29 cellular contexts compared by ENCODE assay signal in genomic region chr9:112620353-112620752, GRCh38.
"Had no signal": no experiment of that assay in that cellular context is flagged by ENCODE, and none has a peak within 500 bp of the region (broad histone marks: within the 10 kb centered on the region; RNA-seq: fewer than 3 reads in every experiment).

No MANE protein-coding gene starts in this region.

- H3K4me1 Mint-ChIP-seq: activated CD4-positive, alpha-beta T cell treated with anti-CD3 and anti-CD28 coated beads for 36 hours had no signal

- H3K36me3 ChIP-seq: colonic mucosa, ovary, suprapubic skin had no signal

- H3K27ac ChIP-seq: body of pancreas, colonic mucosa, dorsolateral prefrontal cortex, stomach, suprapubic skin, tibial artery had no signal

- ATAC-seq: activated CD4-positive, alpha-beta T cell treated with anti-CD3 and anti-CD28 coated beads for 36 hours; activated CD8-positive, alpha-beta memory T cell treated with anti-CD3 and anti-CD28 coated beads, Interleukin-2, amount 10 ng/mL, durations not matched to agents 7 days and 5 days; activated CD8-positive, alpha-beta T cell treated with anti-CD3 and anti-CD28 coated beads, Interleukin-2, amount 10 ng/mL, durations not matched to agents 7 days and 5 days; activated naive CD4-positive, alpha-beta T cell treated with anti-CD3 and anti-CD28 coated beads, Interleukin-2, amount 50 U/mL, for 72 hours; activated T-cell treated with anti-CD3 and anti-CD28 coated beads, Interleukin-2, amount 50 U/mL, for 72 hours; body of pancreas; left ventricle myocardium superior; sciatic nerve; stimulated activated memory B cell treated with anti-CD40 and anti-IgM and Interleukin-4, amounts not matched to agents 10 μg/mL and 1 μg/mL and 100 μg/mL, for 72 hours had no signal

- H3K9me3 ChIP-seq: body of pancreas, colonic mucosa, ovary, stomach, suprapubic skin, tibial artery had no signal

- H3K4me3 Mint-ChIP-seq: activated CD4-positive, alpha-beta T cell treated with anti-CD3 and anti-CD28 coated beads for 36 hours; activated CD8-positive, alpha-beta memory T cell treated with anti-CD3 and anti-CD28 coated beads, Interleukin-2, amount 10 ng/mL, durations not matched to agents 7 days and 5 days; activated CD8-positive, alpha-beta T cell treated with anti-CD3 and anti-CD28 coated beads, Interleukin-2, amount 10 ng/mL, durations not matched to agents 7 days and 5 days; activated T-cell treated with anti-CD3 and anti-CD28 coated beads, Interleukin-2, amount 50 U/mL, for 72 hours; immature natural killer cell; naive B cell; stimulated activated memory B cell treated with anti-CD40 and anti-IgM and Interleukin-4, amounts not matched to agents 10 μg/mL and 1 μg/mL and 100 μg/mL, for 72 hours had no signal

- H3K27me3 Mint-ChIP-seq: activated CD4-positive, alpha-beta T cell treated with anti-CD3 and anti-CD28 coated beads for 36 hours; activated CD8-positive, alpha-beta memory T cell treated with anti-CD3 and anti-CD28 coated beads, Interleukin-2, amount 10 ng/mL, durations not matched to agents 7 days and 5 days; naive B cell; progenitor cell of endocrine pancreas; stimulated activated memory B cell treated with anti-CD40 and anti-IgM and Interleukin-4, amounts not matched to agents 10 μg/mL and 1 μg/mL and 100 μg/mL, for 72 hours had no signal

- DNase-seq: activated CD4-positive, alpha-beta T cell treated with anti-CD3 and anti-CD28 coated beads for 36 hours; activated CD4-positive, CD25-positive, alpha-beta regulatory T cell; activated CD8-positive, alpha-beta memory T cell treated with anti-CD3 and anti-CD28 coated beads, Interleukin-2, amount 10 ng/mL, durations not matched to agents 7 days and 5 days; activated CD8-positive, alpha-beta T cell treated with anti-CD3 and anti-CD28 coated beads, Interleukin-2, amount 10 ng/mL, durations not matched to agents 7 days and 5 days; activated naive CD4-positive, alpha-beta T cell; activated T-cell treated with anti-CD3 and anti-CD28 coated beads, Interleukin-2, amount 50 U/mL, for 72 hours; aorta; body of pancreas; colonic mucosa; dorsolateral prefrontal cortex; effector memory CD4-positive, alpha-beta T cell; head of caudate nucleus; hypothalamus; immature natural killer cell; left ventricle myocardium superior; mammary epithelial cell; naive B cell; ovary; stimulated activated CD4-positive, alpha-beta T cell treated with anti-CD3 and anti-CD28 coated beads, Interleukin-1b, Interleukin-23, amount 100 ng/mL, for 48 hours; stimulated activated CD4-positive, alpha-beta T cell treated with anti-CD3 and anti-CD28 coated beads, Interleukin-4, amount 100 ng/mL, for 4 hours; stimulated activated CD8-positive, alpha-beta memory T cell treated with anti-CD3 and anti-CD28 coated beads, Interleukin-4, amount 100 ng/mL, for 48 hours; stomach; tibial artery had no signal

- H3K4me1 ChIP-seq: body of pancreas, colonic mucosa, suprapubic skin, tibial artery had no signal

- H3K9me3 Mint-ChIP-seq: activated naive CD4-positive, alpha-beta T cell treated with anti-CD3 and anti-CD28 coated beads, Interleukin-2, amount 50 U/mL, for 72 hours; activated T-cell treated with anti-CD3 and anti-CD28 coated beads, Interleukin-2, amount 50 U/mL, for 72 hours; immature natural killer cell; naive B cell; stimulated activated memory B cell treated with anti-CD40 and anti-IgM and Interleukin-4, amounts not matched to agents 10 μg/mL and 1 μg/mL and 100 μg/mL, for 72 hours had no signal

- H3K27me3 ChIP-seq: body of pancreas, colonic mucosa, dorsolateral prefrontal cortex, ovary, stomach, suprapubic skin, tibial artery had no signal

- H3K27ac Mint-ChIP-seq: activated CD4-positive, alpha-beta T cell treated with anti-CD3 and anti-CD28 coated beads for 36 hours; activated CD8-positive, alpha-beta memory T cell treated with anti-CD3 and anti-CD28 coated beads, Interleukin-2, amount 10 ng/mL, durations not matched to agents 7 days and 5 days; activated CD8-positive, alpha-beta T cell treated with anti-CD3 and anti-CD28 coated beads, Interleukin-2, amount 10 ng/mL, durations not matched to agents 7 days and 5 days; activated naive CD4-positive, alpha-beta T cell treated with anti-CD3 and anti-CD28 coated beads, Interleukin-2, amount 50 U/mL, for 72 hours; activated T-cell treated with anti-CD3 and anti-CD28 coated beads, Interleukin-2, amount 50 U/mL, for 72 hours; immature natural killer cell had no signal

- H3K4me3 ChIP-seq: body of pancreas, colonic mucosa, dorsolateral prefrontal cortex, ovary, skin epidermis, stomach, suprapubic skin, tibial artery had no signal

- H3K36me3 Mint-ChIP-seq: activated naive CD4-positive, alpha-beta T cell treated with anti-CD3 and anti-CD28 coated beads, Interleukin-2, amount 50 U/mL, for 72 hours; immature natural killer cell had no signal
